ENCODE assay signal across 21 cellular contexts in genomic region chr4:18923496-18924161, GRCh38.
DNase-seq lines count a peak whose midpoint lies in the region; ATAC-seq, FAIRE-seq and TF ChIP-seq lines count a peak whose summit lies in the region.
"Had no signal": no experiment of that assay in that cellular context is flagged by ENCODE, and none has a peak within 500 bp of the region (broad histone marks: within the 10 kb centered on the region; RNA-seq: fewer than 3 reads in every experiment).

No MANE protein-coding gene starts in this region.

- no peak for FAIRE-seq in bronchial epithelial cell (lab: Jason Lieb, UNC)
- FAIRE-seq: GM12892, HepG2 had no signal

- H3K36me3 Mint-ChIP-seq in H9 (ENCODE audit: insufficient read depth in 1 of 3, low read depth in 3 of 3) = peaks cover 0 to 5% (median 0%) of the 10 kb centered on the region in 3 experiments; a peak in 4 of 7 replicates

- no peak overlapping the region for H2BK12ac ChIP-seq in H9 (ENCODE audit: insufficient read length, low read depth, low read length)

- no peaks in the 10 kb centered on the region for H3K9me3 ChIP-seq in H9 (ENCODE audit: control insufficient read depth, low read depth, low read length)
- H3K9me3 ChIP-seq: BE2C had no signal

- no peak overlapping the region for H4K91ac ChIP-seq in H9 (ENCODE audit: insufficient read length, low read depth, low read length)

- intact Hi-C loops in Right ventricle myocardium inferior (cut with DNase I) (no loop called here), cardiac septum (cut with DNase I) (no loop called here), left ventricle myocardium superior (cut with micrococcal nuclease) (no loop called here)

- H3K9ac ChIP-seq in H9 (ENCODE audit: extremely low read depth, insufficient read length, low read length) = no peak overlapping the region

- no peak overlapping the region for H3K56ac ChIP-seq in H9 (ENCODE audit: insufficient read length, low read depth, low read length)

- H3K9me3 Mint-ChIP-seq in H9 = peaks cover 3 to 9% of the 10 kb centered on the region in 2 experiments; a peak in 4 of 5 replicates
- H3K9me3 Mint-ChIP-seq: HFFc6 had no signal

- no peak overlapping the region for H2BK120ac ChIP-seq in H9 (ENCODE audit: low read depth, low read length, poor library complexity, severe bottlenecking)

- no peak overlapping the region for H3K23ac ChIP-seq in H9 (ENCODE audit: insufficient read length, low read depth, low read length)

- no CpG with 5 or more reads among the region's 1 CpG for WGBS in H9 (ENCODE audit: extremely low coverage, insufficient read length, low lambda C conversion rate)

- H3K4me3 ChIP-seq in bronchial epithelial cell (ENCODE audit: low read depth, low read length) (no peak overlapping the region), foreskin fibroblast (ENCODE audit: low read depth in 1 of 2, low read length in 2 of 2) (no peak overlapping the region)

- no peaks in the 10 kb centered on the region for H3K79me2 ChIP-seq in H9 (ENCODE audit: insufficient read depth, low read length)

- no peak overlapping the region for H3K4me3 Mint-ChIP-seq in H9

- H3K27ac ChIP-seq in H9 (ENCODE audit: insufficient read length, low read depth, low read length) = no peak overlapping the region
- H3K27ac ChIP-seq: HL-60 had no signal

- H3K4me1 ChIP-seq in H9 (ENCODE audit: insufficient read depth, low read length) = no peaks in the 10 kb centered on the region
- H3K4me1 ChIP-seq: BE2C had no signal

- peak; percentile 86 for ATAC-seq in Right ventricle myocardium inferior
- peak; percentile 90 for ATAC-seq in left ventricle myocardium superior
- ATAC-seq: HepG2 had no signal

- no peak overlapping the region for H3K14ac ChIP-seq in H9 (ENCODE audit: insufficient read depth, low read length)

- no peaks in the 10 kb centered on the region for H3K4me1 Mint-ChIP-seq in H9

- H3K79me1 ChIP-seq in H9 (ENCODE audit: insufficient read depth, low read depth, low read length, poor library complexity, severe bottlenecking) = no peaks in the 10 kb centered on the region

- H3T11ph ChIP-seq in H9 (ENCODE audit: low read length) = no peak overlapping the region

- H4K8ac ChIP-seq in H9 (replicated peaks; ENCODE audit: insufficient read length, low read depth, low read length) = no peak overlapping the region

- H3K4me2 ChIP-seq in H9 (ENCODE audit: insufficient read depth, insufficient read length, low read length) = no peak overlapping the region

- H2BK15ac ChIP-seq in H9 (ENCODE audit: low read depth, low read length) = no peak overlapping the region

- no peak overlapping the region for H4K5ac ChIP-seq in H9 (ENCODE audit: insufficient read length, low read depth, low read length)

- H3K27me3 ChIP-seq in bronchial epithelial cell (ENCODE audit: control insufficient read depth, insufficient read depth, low read length) (no peaks in the 10 kb centered on the region), H9 (ENCODE audit: insufficient read depth, low read length) (no peaks in the 10 kb centered on the region)
- H3K27me3 ChIP-seq: BE2C had no signal

- H2BK20ac ChIP-seq in H9 (ENCODE audit: low read depth, low read length, poor library complexity, severe bottlenecking) = no peak overlapping the region

- H2AK5ac ChIP-seq in H9 (ENCODE audit: insufficient read length, low read length) = no peak overlapping the region

- no peaks in the 10 kb centered on the region for H4K20me1 ChIP-seq in H9 (ENCODE audit: control insufficient read depth, insufficient read depth, insufficient read length)

- H2BK5ac ChIP-seq in H9 (ENCODE audit: insufficient read length, low read length) = no peak overlapping the region

- TF ChIP-seq CTCF in bronchial epithelial cell (IDR thresholded peaks at IDR 0.05; ENCODE audit: insufficient read depth, low read length, severe bottlenecking) = no peak
- TF ChIP-seq CTCF in H9 (conservative IDR thresholded peaks at IDR 0.05) = no peak
- no peak for TF ChIP-seq CTCF in foreskin fibroblast (IDR thresholded peaks at IDR 0.05; ENCODE audit: low read depth, low read length)

- H3K4ac ChIP-seq in H9 (ENCODE audit: low read depth, low read length) = no peak overlapping the region

- H2AFZ ChIP-seq in H9 (ENCODE audit: low read length) = no peak overlapping the region

- H3K27ac Mint-ChIP-seq in H9 = no peak overlapping the region
- H3K27ac Mint-ChIP-seq: HFFc6 had no signal

- H3K18ac ChIP-seq in H9 (ENCODE audit: insufficient read length, low read depth, low read length) = no peak overlapping the region

- no peaks in the 10 kb centered on the region for H3K27me3 Mint-ChIP-seq in H9 (ENCODE audit: low read depth)

- no peaks in the 10 kb centered on the region for H3K36me3 ChIP-seq in bronchial epithelial cell (ENCODE audit: control insufficient read depth, insufficient read depth, low read length)
- H3K36me3 ChIP-seq: BE2C had no signal

- H3K23me2 ChIP-seq in H9 (ENCODE audit: insufficient read length, low read depth, low read length, poor library complexity, severe bottlenecking) = no peaks in the 10 kb centered on the region

- DNase-seq in Right ventricle myocardium inferior (ENCODE audit: missing footprints) = no peak
- no peak for DNase-seq in cardiac septum (ENCODE audit: low spot score)
- peak; percentile 8 for DNase-seq in bronchial epithelial cell (ENCODE audit: low read depth)
- DNase-seq in left ventricle myocardium superior = no peak
- no peak for DNase-seq in H9
- no peak for DNase-seq in foreskin fibroblast
- DNase-seq in NCI-H2107 (lab: John Stamatoyannopoulos, UW) = no peak
- DNase-seq: BE2C, DMS 273 treated with DMSO at 0.1 percent for 48 hours, H7, HFFc6, KG1, NCI-H1694, NCI-H2081, NCI-H446 treated with DMSO at 0.1 percent for 48 hours, NCI-H526 treated with DMSO at 0.1 percent for 48 hours, OCI-M1, SHP77 had no signal
